In the genomic region with DNA sequence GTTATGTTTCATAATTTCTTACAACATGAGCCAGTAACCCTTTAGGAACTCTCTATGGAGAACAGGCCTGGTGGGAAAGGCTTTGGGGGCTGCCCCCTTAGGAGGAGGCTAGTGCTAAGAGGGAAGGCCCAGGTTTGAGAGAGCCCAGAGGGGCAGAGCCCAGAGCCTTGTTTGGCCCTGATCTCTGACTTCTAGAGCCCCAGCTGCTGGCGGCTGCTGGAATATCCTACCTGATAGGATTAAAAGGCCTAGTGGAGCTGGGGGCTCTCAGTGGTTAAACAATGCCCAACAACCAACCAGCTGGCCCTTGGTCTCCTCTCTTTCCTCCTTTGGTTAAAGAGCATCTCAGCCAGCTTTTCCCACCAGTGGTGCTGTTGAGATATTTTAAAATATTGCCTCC, we compare ENCODE assay signal across 26 cellular contexts. TPM values are rescaled to one million over a fixed set of nuclear protein-coding genes. Genes with fewer than 3 reads are reported as not detected.
"Had no signal": no experiment of that assay in that cellular context is flagged by ENCODE, and none has a peak within 500 bp of the region (broad histone marks: within the 10 kb centered on the region; RNA-seq: fewer than 3 reads in every experiment).

No MANE protein-coding gene starts in this region.

- H3K9me3 Mint-ChIP-seq: naive thymus-derived CD4-positive, alpha-beta T cell; neural crest cell; T-cell had no signal

- H2AFZ ChIP-seq: parathyroid adenoma had no signal

- H3K27ac Mint-ChIP-seq: activated naive CD8-positive, alpha-beta T cell; naive thymus-derived CD4-positive, alpha-beta T cell; T-cell had no signal

- DNase-seq: activated CD4-positive, alpha-beta T cell treated with anti-CD3 and anti-CD28 coated beads for 4 hours; activated CD4-positive, alpha-beta T cell treated with anti-CD3 and anti-CD28 coated beads, Interleukin-2, amount 50 U/mL, for 4 hours; activated CD8-positive, alpha-beta memory T cell treated with anti-CD3 and anti-CD28 coated beads for 24 hours; activated effector memory CD4-positive, alpha-beta T cell treated with Interleukin-2 at 50 U/mL for 16 hours; activated naive CD4-positive, alpha-beta T cell treated with Interleukin-2 at 50 U/mL for 16 hours; anterior cingulate cortex; cerebellar nuclear complex; colonic mucosa; effector memory CD4-positive, alpha-beta T cell; erythroblast; gastrocnemius medialis; glutamatergic neuron; kidney; left colon; midbrain; naive thymus-derived CD4-positive, alpha-beta T cell; occipital lobe; stimulated activated naive CD4-positive, alpha-beta T cell; T-cell had no signal

- H3K9ac ChIP-seq: parathyroid adenoma had no signal

- H3K36me3 ChIP-seq: colonic mucosa, gastrocnemius medialis, right atrium auricular region, suprapubic skin, tibial nerve had no signal

- H3K4me1 ChIP-seq: colonic mucosa, gastrocnemius medialis, parathyroid adenoma, right atrium auricular region, suprapubic skin, tibial nerve had no signal

- H3K27me3 ChIP-seq: colonic mucosa, gastrocnemius medialis, right atrium auricular region had no signal

- H3K4me3 Mint-ChIP-seq: activated naive CD8-positive, alpha-beta T cell; naive thymus-derived CD4-positive, alpha-beta T cell; neural crest cell; T-cell had no signal

- H3K4me3 ChIP-seq: colonic mucosa, gastrocnemius medialis, right atrium auricular region, suprapubic skin, tibial nerve had no signal

- H3K4me1 Mint-ChIP-seq: T-cell had no signal

- H3K27ac ChIP-seq: colonic mucosa, gastrocnemius medialis, parathyroid adenoma, right atrium auricular region, suprapubic skin, tibial nerve had no signal

- H3K79me2 ChIP-seq: parathyroid adenoma had no signal

- H3K36me3 Mint-ChIP-seq: activated naive CD8-positive, alpha-beta T cell; naive thymus-derived CD4-positive, alpha-beta T cell; T-cell had no signal

- H3K9me3 ChIP-seq: colonic mucosa, gastrocnemius medialis, right atrium auricular region, suprapubic skin, tibial nerve had no signal

- ATAC-seq: gastrocnemius medialis; left colon; naive thymus-derived CD4-positive, alpha-beta T cell; T-cell had no signal

RNA-seq across cellular contexts. Expression of gene IGF2BP1, which starts 54.1 kb away (rescaled TPM):
- total RNA-seq: gastrocnemius medialis; lower leg skin; naive thymus-derived CD4-positive, alpha-beta T cell; right atrium auricular region; suprapubic skin; tibial nerve had no signal
- polyA plus RNA-seq: naive thymus-derived CD4-positive, alpha-beta T cell had no signal
